In the genomic region with DNA sequence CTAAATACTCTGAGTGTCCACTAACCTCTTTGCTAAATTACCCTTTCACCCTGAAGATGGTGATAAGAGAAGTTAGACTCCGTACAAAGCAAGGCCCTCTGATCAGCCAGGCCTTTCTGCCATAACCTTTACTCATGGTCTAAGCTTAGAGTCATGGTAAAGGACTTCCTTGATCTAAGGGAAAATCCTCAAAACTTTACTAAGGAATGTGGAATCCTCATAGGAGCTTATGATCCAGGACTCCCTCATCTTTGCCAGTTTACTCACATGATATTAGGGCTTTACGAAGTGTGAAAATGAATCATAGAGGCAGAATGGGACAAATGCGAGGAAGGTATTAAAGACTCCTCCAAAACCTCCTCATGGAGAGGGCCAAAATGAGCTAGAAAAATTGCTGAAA, we compare ENCODE assay signal across 21 cellular contexts. TPM values are rescaled to one million over a fixed set of nuclear protein-coding genes. Genes with fewer than 3 reads are reported as not detected.
DNase-seq lines count a peak whose midpoint lies in the region; ATAC-seq and TF ChIP-seq lines count a peak whose summit lies in the region.
"Had no signal": no experiment of that assay in that cellular context is flagged by ENCODE, and none has a peak within 500 bp of the region (broad histone marks: within the 10 kb centered on the region; RNA-seq: fewer than 3 reads in every experiment).

No MANE protein-coding gene starts in this region.

- H3K23ac ChIP-seq in IMR-90 (ENCODE audit: low read depth, low read length), result no peak overlapping the region

- H2AK5ac ChIP-seq in IMR-90 (ENCODE audit: low read depth, low read length), result no peak overlapping the region

- no CpG with 5 or more reads among the region's 3 CpGs for WGBS in IMR-90 (ENCODE audit: extremely low coverage in 2 of 2, insufficient read length in 1 of 2), 2 experiments

- H3K27ac ChIP-seq in IMR-90 (ENCODE audit: insufficient read depth, low read length), result no peak overlapping the region
- H3K27ac ChIP-seq: BLaER1, RWPE1, SJSA1 had no signal

- H3K4me3 ChIP-seq in IMR-90 (ENCODE audit: insufficient read depth, low read depth, low read length) (no peak overlapping the region), astrocyte of the spinal cord (ENCODE audit: low read depth, low read length) (no peak overlapping the region)
- H3K4me3 ChIP-seq: BLaER1, SJSA1 had no signal

- H3K27me3 Mint-ChIP-seq in type B pancreatic cell, result no peaks in the 10 kb centered on the region

- no peaks in the 10 kb centered on the region for H3K79me1 ChIP-seq in IMR-90 (ENCODE audit: low read depth in 1 of 2, low read length in 2 of 2)

- H3K4me2 ChIP-seq in IMR-90 (ENCODE audit: low read depth, low read length), result no peak overlapping the region
- H3K4me2 ChIP-seq: BLaER1 had no signal

- no peak overlapping the region for H3K18ac ChIP-seq in IMR-90 (ENCODE audit: low read depth, low read length)

- CTCF ChIA-PET in IMR-90 (lab: Yijun Ruan, JAX), result interaction anchor here (1.4 kb wide), 1 partner anchor 9 kb away, joined by 4 read pairs; a partner anchor contains a TSS

- POLR2A ChIA-PET in IMR-90 (lab: Charles Lee; ENCODE audit: unreplicated experiment), result no interaction called here

- no peak overlapping the region for H3K56ac ChIP-seq in IMR-90 (ENCODE audit: extremely low read depth, insufficient read depth, low read length)

- intact Hi-C loops in IMR-90 (cut with micrococcal nuclease), result no loop called here

- TF ChIP-seq CTCF in IMR-90 (conservative IDR thresholded peaks at IDR 0.05; ENCODE audit: low read depth, low read length) (no peak), astrocyte of the spinal cord (IDR thresholded peaks at IDR 0.05; ENCODE audit: low read depth, low read length) (no peak), type B pancreatic cell (conservative IDR thresholded peaks at IDR 0.05) (no peak)

- no peak overlapping the region for H2AK9ac ChIP-seq in IMR-90 (replicated peaks; ENCODE audit: low read depth, low read length, poor library complexity)

- H3K9me3 Mint-ChIP-seq in type B pancreatic cell, result no peaks in the 10 kb centered on the region

- no peaks in the 10 kb centered on the region for H3K4me1 Mint-ChIP-seq in type B pancreatic cell (ENCODE audit: unreplicated experiment)
- H3K4me1 Mint-ChIP-seq: CD8-positive, alpha-beta memory T cell had no signal

- no peak overlapping the region for H3K27ac Mint-ChIP-seq in type B pancreatic cell
- H3K27ac Mint-ChIP-seq: CD8-positive, alpha-beta memory T cell; IgD-negative memory B cell had no signal

- dilution Hi-C loops in IMR-90 (cut with HindIII; ENCODE audit: low sequenced_read_pairs, unreplicated experiment), result no loop called here

- H3K4me1 ChIP-seq in IMR-90 (ENCODE audit: control insufficient read depth, insufficient read depth, low read length), result no peaks in the 10 kb centered on the region
- H3K4me1 ChIP-seq: BLaER1, SJSA1 had no signal

- H3K9ac ChIP-seq in IMR-90 (ENCODE audit: low read depth, low read length), result no peak overlapping the region
- H3K9ac ChIP-seq: BLaER1 had no signal

- H3K9me1 ChIP-seq in IMR-90 (ENCODE audit: insufficient read depth, low read length), result no peaks in the 10 kb centered on the region

- TF ChIP-seq RAD21 in IMR-90 (IDR thresholded peaks at IDR 0.05; ENCODE audit: low read length), result no peak

- H3K4me3 Mint-ChIP-seq in type B pancreatic cell, result no peak overlapping the region
- H3K4me3 Mint-ChIP-seq: CD8-positive, alpha-beta memory T cell; IgD-negative memory B cell had no signal

- TF ChIP-seq POLR2A in IMR-90 (IDR thresholded peaks at IDR 0.05; ENCODE audit: low read depth, low read length), result no peak

- H2AFZ ChIP-seq in IMR-90 (replicated peaks; ENCODE audit: low read length, poor library complexity), result no peak overlapping the region

- no peaks in the 10 kb centered on the region for H3K9me3 ChIP-seq in IMR-90 (ENCODE audit: control insufficient read depth, insufficient read depth, low read length)
- H3K9me3 ChIP-seq: SJSA1 had no signal

- H4K8ac ChIP-seq in IMR-90 (ENCODE audit: low read depth in 2 of 2, low read length in 2 of 2), result no peak overlapping the region

- no peak overlapping the region for H3K14ac ChIP-seq in IMR-90 (replicated peaks; ENCODE audit: low read depth, low read length)

- H4K5ac ChIP-seq in IMR-90 (ENCODE audit: low read depth, low read length), result no peak overlapping the region

- H3K36me3 ChIP-seq in IMR-90 (ENCODE audit: control insufficient read depth, insufficient read depth, low read length), result no peaks in the 10 kb centered on the region
- H3K36me3 ChIP-seq: BLaER1, SJSA1 had no signal

- no peak overlapping the region for H2BK5ac ChIP-seq in IMR-90 (ENCODE audit: low read depth, low read length, poor library complexity, severe bottlenecking)

- ATAC-seq in IMR-90 (ENCODE audit: low read depth), result peak; percentile 62
- no peak for ATAC-seq in GM18861 (IDR thresholded peaks at IDR 0.05; ENCODE audit: unreplicated experiment)
- ATAC-seq: HCT116 had no signal

- H2BK20ac ChIP-seq in IMR-90 (ENCODE audit: low read depth, low read length), result no peak overlapping the region

- DNase-seq in IMR-90 (no peak), astrocyte of the spinal cord (ENCODE audit: low read depth, low spot score) (peak; percentile 16), iris pigment epithelial cell (ENCODE audit: low read depth) (peak; percentile 36), type B pancreatic cell (ENCODE audit: extremely low spot score, unreplicated experiment) (no peak), DMS79 treated with DMSO at 0.1 percent for 48 hours (lab: John Stamatoyannopoulos, UW) (no peak)
- DNase-seq in stimulated activated CD4-positive, alpha-beta T cell treated with anti-CD3 and anti-CD28 coated beads, Interleukin-4, amount 100 ng/mL, for 1 hour, result no peak
- DNase-seq: CD8-positive, alpha-beta memory T cell; DMS 273 treated with DMSO at 0.1 percent for 48 hours; MV-4-11; NCI-H1436; NCI-H2081; NCI-H345; NCI-H69; NK-92 treated with Interleukin-12 subunit alpha and Interleukin-12 subunit beta, amount 100 ng/mL, for 24 hours; OCI-M1 had no signal

- no peaks in the 10 kb centered on the region for H3K36me3 Mint-ChIP-seq in type B pancreatic cell

- no peak overlapping the region for H3K4ac ChIP-seq in IMR-90 (ENCODE audit: low read depth, low read length)

- H4K20me1 ChIP-seq in IMR-90 (ENCODE audit: insufficient read depth, low read length), result no peaks in the 10 kb centered on the region
- H4K20me1 ChIP-seq: BLaER1 had no signal

- no peaks in the 10 kb centered on the region for H3K27me3 ChIP-seq in IMR-90 (ENCODE audit: control insufficient read depth, insufficient read depth, low read length)
- H3K27me3 ChIP-seq: BLaER1, SJSA1 had no signal

- in situ Hi-C loops in IMR-90 (cut with MboI; ENCODE audit: low sequenced_read_pairs), result no loop called here
- in situ Hi-C loops in astrocyte of the spinal cord (cut with HindIII; ENCODE audit: low sequenced_read_pairs), result no loop called here

- no peak overlapping the region for H4K91ac ChIP-seq in IMR-90 (ENCODE audit: insufficient read depth, low read depth, low read length)

- H2BK120ac ChIP-seq in IMR-90 (ENCODE audit: low read depth, low read length), result no peak overlapping the region

- no TSS peak for BruUV-seq in IMR-90 (replicated peaks; lab: Mats Ljungman, UMichigan)

- H2BK15ac ChIP-seq in IMR-90 (ENCODE audit: low read depth, low read length), result no peak overlapping the region

TF ChIP-seq in IMR-90, 13 proteins besides CTCF, POLR2A, EP300 and RAD21:
- no peak for TF ChIP-seq FOS (IDR thresholded peaks at IDR 0.05; ENCODE audit: low read depth, low read length)
- TF ChIP-seq, protein P1, sequence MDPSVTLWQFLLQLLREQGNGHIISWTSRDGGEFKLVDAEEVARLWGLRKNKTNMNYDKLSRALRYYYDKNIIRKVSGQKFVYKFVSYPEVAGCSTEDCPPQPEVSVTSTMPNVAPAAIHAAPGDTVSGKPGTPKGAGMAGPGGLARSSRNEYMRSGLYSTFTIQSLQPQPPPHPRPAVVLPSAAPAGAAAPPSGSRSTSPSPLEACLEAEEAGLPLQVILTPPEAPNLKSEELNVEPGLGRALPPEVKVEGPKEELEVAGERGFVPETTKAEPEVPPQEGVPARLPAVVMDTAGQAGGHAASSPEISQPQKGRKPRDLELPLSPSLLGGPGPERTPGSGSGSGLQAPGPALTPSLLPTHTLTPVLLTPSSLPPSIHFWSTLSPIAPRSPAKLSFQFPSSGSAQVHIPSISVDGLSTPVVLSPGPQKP (IDR thresholded peaks at IDR 0.05; ENCODE audit: borderline replicate concordance, low read depth, low read length), result no peak
- TF ChIP-seq MAFK (IDR thresholded peaks at IDR 0.05; ENCODE audit: low read depth, low read length), result no peak
- no peak for TF ChIP-seq SMC3 (IDR thresholded peaks at IDR 0.05; ENCODE audit: low read depth, low read length)
- no peak for TF ChIP-seq CEBPB (IDR thresholded peaks at IDR 0.05; ENCODE audit: low read depth, low read length)
- no peak for TF ChIP-seq RFX5 (IDR thresholded peaks at IDR 0.05; ENCODE audit: low read depth, low read length)
- no peak for TF ChIP-seq MAZ (IDR thresholded peaks at IDR 0.05; ENCODE audit: borderline replicate concordance, low read depth, low read length)
- no peak for TF ChIP-seq MXI1 (IDR thresholded peaks at IDR 0.05; ENCODE audit: borderline replicate concordance, low read depth, low read length)

RNA-seq across cellular contexts. Expression of a gene that starts 7.9 kb away (rescaled TPM):
- total RNA-seq in IMR-90 (2012; rRNA removed) (22.0 and 25.3 TPM in 2 replicates), type B pancreatic cell (ENCODE audit: low replicate concordance) (29.5 and 46.8 TPM in 2 replicates)
- 9.5 and 13.1 TPM in 2 replicates for polyA plus RNA-seq in IMR-90 (2012; rRNA removed)
- polyA plus RNA-seq in IMR-90 (2012; cell fraction: cytosol; rRNA removed), result 4.8 and 5.0 TPM in 2 replicates
- 11.9 and 44.5 TPM in 2 replicates for polyA plus RNA-seq in IMR-90 (2012; cell fraction: nucleus; rRNA removed; ENCODE audit: low replicate concordance)

RNA-seq across cellular contexts. Expression of a gene that starts 46.5 kb away (rescaled TPM):
- total RNA-seq in IMR-90 (2012; rRNA removed), result 12.4 and 16.4 TPM in 2 replicates
- 3.9 and 5.6 TPM in 2 replicates for polyA plus RNA-seq in IMR-90 (2012; rRNA removed)
- 1.1 and 1.7 TPM in 2 replicates for polyA plus RNA-seq in IMR-90 (2012; cell fraction: cytosol; rRNA removed)
- polyA plus RNA-seq in IMR-90 (2012; cell fraction: nucleus; rRNA removed; ENCODE audit: low replicate concordance), result 1.4 and 2.4 TPM in 2 replicates
- 13.2 and 15.5 TPM in 2 replicates for total RNA-seq in type B pancreatic cell (ENCODE audit: low replicate concordance)

Comparison
In these comparisons a context has a peak if more than half of its experiments do, and no peak if none do; other contexts are left out.
1. DNase-seq: peak in astrocyte of the spinal cord (single experiment) and iris pigment epithelial cell (single experiment); none in IMR-90 (single experiment), type B pancreatic cell (single experiment), DMS79 treated with DMSO at 0.1 percent for 48 hours (single experiment) and stimulated activated CD4-positive, alpha-beta T cell treated with anti-CD3 and anti-CD28 coated beads, Interleukin-4, amount 100 ng/mL, for 1 hour (single experiment).